In genomic region chr22:43796567-43796966, GRCh38 we compare ENCODE assay signal across 9 cellular contexts. TPM values are rescaled to one million over a fixed set of nuclear protein-coding genes. Genes with fewer than 3 reads are reported as not detected.
A peak's percentile ranks its signal among the peaks of the same experiment; 100 is the strongest.
DNase-seq lines count a peak whose midpoint lies in the region; ATAC-seq and TF ChIP-seq lines count a peak whose summit lies in the region.
"Had no signal": no experiment of that assay in that cellular context is flagged by ENCODE, and none has a peak within 500 bp of the region (broad histone marks: within the 10 kb centered on the region; RNA-seq: fewer than 3 reads in every experiment).

No MANE protein-coding gene starts in this region.

- H3K36me3 Mint-ChIP-seq in naive thymus-derived CD8-positive, alpha-beta T cell, result peaks cover 3 to 21% (median 15%) of the 10 kb centered on the region in 3 donors
- H3K36me3 Mint-ChIP-seq in natural killer cell, result peaks cover 12% of the 10 kb centered on the region

- H3K9me3 Mint-ChIP-seq in naive thymus-derived CD8-positive, alpha-beta T cell, result peaks cover 3 to 23% (median 18%) of the 10 kb centered on the region in 9 donors
- H3K9me3 Mint-ChIP-seq in natural killer cell, result peaks cover 3 to 5% of the 10 kb centered on the region in 2 donors

- peaks cover 7 to 39% (median 25%) of the 10 kb centered on the region in 5 donors for H3K27me3 Mint-ChIP-seq in naive thymus-derived CD8-positive, alpha-beta T cell
- peaks cover 16 to 20% of the 10 kb centered on the region in 2 donors for H3K27me3 Mint-ChIP-seq in natural killer cell (ENCODE audit: low read depth in 2 of 2)

- no peak overlapping the region for H3K27ac Mint-ChIP-seq in naive thymus-derived CD8-positive, alpha-beta T cell
- no peak overlapping the region for H3K27ac Mint-ChIP-seq in natural killer cell

- intact Hi-C loops in Right ventricle myocardium inferior (cut with DNase I) (loop anchor here (2.0 kb wide), 1 partner anchor 410 kb away; no protein-coding TSS in a partner anchor), cardiac septum (cut with DNase I) (loop anchor here (10.0 kb wide), 1 partner anchor 412 kb away; no protein-coding TSS in a partner anchor), natural killer cell (cut with micrococcal nuclease) (no loop called here)

- peak; percentile 75 for ATAC-seq in Right ventricle myocardium inferior
- ATAC-seq in HG02870 (IDR thresholded peaks at IDR 0.05; ENCODE audit: unreplicated experiment), result no peak
- no peak for ATAC-seq in naive thymus-derived CD8-positive, alpha-beta T cell
- no peak for ATAC-seq in natural killer cell

- peak; percentile 74 for TF ChIP-seq CTCF in VCaP (conservative IDR thresholded peaks at IDR 0.05)
- no peak for TF ChIP-seq CTCF in coronary artery (IDR thresholded peaks at IDR 0.05)
- TF ChIP-seq CTCF in natural killer cell (IDR thresholded peaks at IDR 0.05), result no peak

- peaks cover 0 to 5% (median 0%) of the 10 kb centered on the region in 4 donors for H3K4me1 Mint-ChIP-seq in naive thymus-derived CD8-positive, alpha-beta T cell
- no peaks in the 10 kb centered on the region for H3K4me1 Mint-ChIP-seq in natural killer cell

- DNase-seq in Right ventricle myocardium inferior (ENCODE audit: missing footprints) (no peak), cardiac septum (ENCODE audit: low spot score) (no peak), hippocampal formation (lab: John Stamatoyannopoulos, UW) (peak; percentile 28 to 77), coronary artery (ENCODE audit: low spot score) (no peak), natural killer cell (no peak)
- no peak for DNase-seq in naive thymus-derived CD8-positive, alpha-beta T cell

- POLR2A ChIA-PET in naive thymus-derived CD8-positive, alpha-beta T cell (lab: Charles Lee), result no interaction called here

- H3K27ac ChIP-seq in VCaP, result no peak overlapping the region
- H3K27ac ChIP-seq in coronary artery, result no peak overlapping the region

- H3K4me3 Mint-ChIP-seq in naive thymus-derived CD8-positive, alpha-beta T cell, result no peak overlapping the region
- H3K4me3 Mint-ChIP-seq in natural killer cell, result no peak overlapping the region

- no peak overlapping the region for H3K4me3 ChIP-seq in coronary artery

RNA-seq across cellular contexts. Expression of gene EFCAB6, which starts 15.5 kb away (rescaled TPM):
- total RNA-seq in Right ventricle myocardium inferior (1.2 TPM), cardiac septum (1.3 TPM), natural killer cell (under 1 TPM; 0.23 to 0.35 (median 0.26) TPM)
- 1 to 10 TPM in 1 of 2 experiments, under 1 TPM in 1; 0.58 to 1.7 TPM for total RNA-seq in naive thymus-derived CD8-positive, alpha-beta T cell
- polyA plus RNA-seq in naive thymus-derived CD8-positive, alpha-beta T cell, result under 1 TPM in 1 of 3 donors, not detected in 2; 0.14 TPM
- total RNA-seq: HT1080 had no signal

Comparison
In these comparisons a context has a peak if more than half of its experiments do, and no peak if none do; other contexts are left out.
1. DNase-seq: peak in hippocampal formation (2 of 2); none in Right ventricle myocardium inferior (single experiment), cardiac septum (single experiment), coronary artery (single experiment), naive thymus-derived CD8-positive, alpha-beta T cell (0 of 10) and natural killer cell (single experiment).